ENCODE assay signal across 16 cellular contexts in the genomic region with DNA sequence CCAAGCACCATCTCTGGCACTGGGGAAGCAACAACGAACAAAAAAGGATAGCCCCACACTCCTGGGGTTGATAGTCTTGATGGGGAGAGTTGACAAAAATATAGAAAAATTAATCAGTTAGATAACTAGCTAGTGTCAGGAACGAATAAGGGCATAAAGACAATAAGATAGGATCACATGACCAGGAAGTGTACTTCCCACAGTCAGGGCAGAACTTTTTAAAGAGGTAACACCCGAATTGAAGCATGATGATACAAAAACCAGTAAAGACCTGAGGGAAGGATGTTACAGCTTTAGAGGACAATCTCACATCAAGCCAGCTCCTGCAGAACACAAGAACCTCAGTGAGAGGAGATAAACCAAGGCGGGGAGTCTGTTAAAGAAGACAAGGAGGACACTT.
DNase-seq lines count a peak whose midpoint lies in the region; ATAC-seq lines count a peak whose summit lies in the region.
"Had no signal": no experiment of that assay in that cellular context is flagged by ENCODE, and none has a peak within 500 bp of the region (broad histone marks: within the 10 kb centered on the region; RNA-seq: fewer than 3 reads in every experiment).

No MANE protein-coding gene starts in this region.

- H3K4me3 Mint-ChIP-seq in T-cell, result no peak overlapping the region
- H3K4me3 Mint-ChIP-seq: CD4-positive, alpha-beta T cell had no signal

- H3K9me3 ChIP-seq in mucosa of rectum (ENCODE audit: control insufficient read depth in 2 of 2, low read length in 2 of 2), result no peaks in the 10 kb centered on the region
- H3K9me3 ChIP-seq: esophagus squamous epithelium had no signal

- peaks cover 0 to 4% (median 3%) of the 10 kb centered on the region in 3 donors for H3K9me3 Mint-ChIP-seq in T-cell

- intact Hi-C loops in posterior vena cava (cut with DNase I), result no loop called here

- H3K27me3 ChIP-seq in mucosa of rectum (ENCODE audit: control insufficient read depth in 2 of 2, insufficient read depth in 2 of 2, low read length in 2 of 2), result no peaks in the 10 kb centered on the region
- H3K27me3 ChIP-seq: esophagus squamous epithelium had no signal

- DNase-seq in T-cell (no peak), 8988T (no peak), posterior vena cava (ENCODE audit: low spot score) (no peak)
- DNase-seq in activated T-cell treated with anti-CD3 and anti-CD28 coated beads, Interleukin-2, amount 50 U/mL, for 1 hour, result no peak
- DNase-seq: CD4-positive, alpha-beta T cell; cerebellar nuclear complex; esophagus squamous epithelium; NCI-H1048; NCI-H446; substantia nigra; T1000 had no signal

- peak overlapping the region; percentile 14 to 59 for H3K4me3 ChIP-seq in mucosa of rectum (ENCODE audit: low read length in 2 of 2)
- H3K4me3 ChIP-seq: esophagus squamous epithelium had no signal

- no peak overlapping the region for H3K9ac ChIP-seq in mucosa of rectum (ENCODE audit: low read depth in 1 of 2, low read length in 2 of 2)

- ATAC-seq in GM19328 (IDR thresholded peaks at IDR 0.05; ENCODE audit: unreplicated experiment), result peak; percentile 28
- peak; percentile 26 for ATAC-seq in HG02642 (IDR thresholded peaks at IDR 0.05; ENCODE audit: poor library complexity, unreplicated experiment)
- peak; percentile 10 for ATAC-seq in HG03565 (IDR thresholded peaks at IDR 0.05; ENCODE audit: unreplicated experiment)
- no peak for ATAC-seq in T-cell (replicated peaks in 1 of 4)
- ATAC-seq: HCT116 had no signal

- no peaks in the 10 kb centered on the region for H3K36me3 ChIP-seq in mucosa of rectum (ENCODE audit: control insufficient read depth in 2 of 2, insufficient read depth in 2 of 2, low read length in 2 of 2)
- H3K36me3 ChIP-seq: esophagus squamous epithelium had no signal

- H3K27ac Mint-ChIP-seq in T-cell, result no peak overlapping the region
- H3K27ac Mint-ChIP-seq: CD4-positive, alpha-beta T cell had no signal

- H3K36me3 Mint-ChIP-seq in T-cell, result no peaks in the 10 kb centered on the region

- H3K27ac ChIP-seq in mucosa of rectum (ENCODE audit: low read depth in 2 of 2, low read length in 2 of 2), result peak overlapping the region; percentile 69 to 71
- H3K27ac ChIP-seq: esophagus squamous epithelium had no signal

- peaks cover 6 to 8% (median 6%) of the 10 kb centered on the region in 3 donors for H3K4me1 Mint-ChIP-seq in T-cell

- POLR2A ChIA-PET in T-cell (lab: Charles Lee), result no interaction called here

- CTCF ChIA-PET in T-cell (lab: Charles Lee), result interaction anchor here in 1 of 2 donors (0.7 kb wide), 1 partner anchor 340 kb away, joined by 3 read pairs; no protein-coding TSS in a partner anchor

- peaks cover 0 to 3% of the 10 kb centered on the region in 2 donors for H3K4me1 ChIP-seq in mucosa of rectum (ENCODE audit: control insufficient read depth in 2 of 2, insufficient read depth in 2 of 2, low read length in 2 of 2)
- H3K4me1 ChIP-seq: esophagus squamous epithelium had no signal

- H3K27me3 Mint-ChIP-seq in T-cell, result peaks cover 25 to 28% of the 10 kb centered on the region in 2 donors

Comparison
In these comparisons a context has a peak if more than half of its experiments do, and no peak if none do; other contexts are left out.
1. ATAC-seq: peak in GM19328 (single experiment), HG02642 (single experiment) and HG03565 (single experiment); none in T-cell (0 of 4).